13 cellular contexts compared by ENCODE assay signal in genomic region chrX:118720058-118720707, GRCh38. TPM values are rescaled to one million over a fixed set of nuclear protein-coding genes. Genes with fewer than 3 reads are reported as not detected.
A peak's percentile ranks its signal among the peaks of the same experiment; 100 is the strongest.
DNase-seq lines count a peak whose midpoint lies in the region; ATAC-seq and TF ChIP-seq lines count a peak whose summit lies in the region.
"Had no signal": no experiment of that assay in that cellular context is flagged by ENCODE, and none has a peak within 500 bp of the region (broad histone marks: within the 10 kb centered on the region; RNA-seq: fewer than 3 reads in every experiment).

No MANE protein-coding gene starts in this region.

- CTCF ChIA-PET in SK-N-SH (lab: Yijun Ruan, JAX) (no interaction called here), activated B cell treated with CpG ODN at 0.5 μM for 24 hours (lab: Charles Lee) (no interaction called here)

- H2AFZ ChIP-seq in SK-N-SH (ENCODE audit: low read depth), result no peak overlapping the region

- H3K27ac Mint-ChIP-seq in activated B cell treated with CpG ODN at 0.5 μM for 24 hours, result peak overlapping the region; percentile 11
- H3K27ac Mint-ChIP-seq in stimulated activated memory B cell treated with anti-CD40 and anti-IgM and Interleukin-4, amounts not matched to agents 10 μg/mL and 1 μg/mL and 100 μg/mL, for 72 hours, result peak overlapping the region; percentile 54
- H3K27ac Mint-ChIP-seq: CD4-positive, alpha-beta memory T cell had no signal

- H3K36me3 Mint-ChIP-seq in activated B cell treated with CpG ODN at 0.5 μM for 24 hours (ENCODE audit: low read depth), result no peaks in the 10 kb centered on the region
- peaks cover 7% of the 10 kb centered on the region for H3K36me3 Mint-ChIP-seq in stimulated activated memory B cell treated with anti-CD40 and anti-IgM and Interleukin-4, amounts not matched to agents 10 μg/mL and 1 μg/mL and 100 μg/mL, for 72 hours
- H3K36me3 Mint-ChIP-seq: CD4-positive, alpha-beta memory T cell had no signal

- H3K79me2 ChIP-seq in SK-N-SH (ENCODE audit: insufficient read depth), result no peaks in the 10 kb centered on the region

- H3K9ac ChIP-seq in SK-N-SH, result no peak overlapping the region

- TF ChIP-seq RAD21 in SK-N-SH (IDR thresholded peaks at IDR 0.05; ENCODE audit: low read length), result no peak

- WGBS in SK-N-SH (ENCODE audit: low lambda C conversion rate), result 43% methylated on average over 3 of the region's 3 CpGs

- H3K27ac ChIP-seq in SK-N-SH (ENCODE audit: low read depth in 2 of 2, low read length in 1 of 2), result no peak overlapping the region

- POLR2A ChIA-PET in SK-N-SH (lab: Yijun Ruan, JAX) (no interaction called here), activated B cell treated with CpG ODN at 0.5 μM for 24 hours (lab: Charles Lee) (no interaction called here)

- ATAC-seq in SK-N-SH treated with all-trans-retinoic acid at 6 μM for 48 hours, result peak; percentile 11
- ATAC-seq in activated B cell treated with CpG ODN at 0.5 μM for 24 hours (ENCODE audit: low read depth), result no peak
- no peak for ATAC-seq in stimulated activated memory B cell treated with anti-CD40 and anti-IgM and Interleukin-4, amounts not matched to agents 10 μg/mL and 1 μg/mL and 100 μg/mL, for 72 hours
- no peak for ATAC-seq in GM21576 (IDR thresholded peaks at IDR 0.05; ENCODE audit: unreplicated experiment)
- ATAC-seq in omental fat pad (ENCODE audit: low FRiP score), result no peak

- intact Hi-C loops in activated B cell treated with CpG ODN at 0.5 μM for 24 hours (cut with micrococcal nuclease), result no loop called here

- no peak overlapping the region for H3K4me2 ChIP-seq in SK-N-SH

- DNase-seq in SK-N-SH (no peak), NCI-H1048 (lab: John Stamatoyannopoulos, UW) (peak; percentile 59), activated B cell treated with CpG ODN at 0.5 μM for 24 hours (no peak), KG1 (lab: John Stamatoyannopoulos, UW) (no peak), omental fat pad (ENCODE audit: low spot score) (no peak)
- DNase-seq: 8988T; AML-193; C1 segment of cervical spinal cord; CD4-positive, alpha-beta memory T cell; DMS79 had no signal

- no peaks in the 10 kb centered on the region for H4K20me1 ChIP-seq in SK-N-SH (ENCODE audit: insufficient read depth)

- no peaks in the 10 kb centered on the region for H3F3A ChIP-seq in SK-N-SH (replicated peaks; ENCODE audit: insufficient read depth)

- no peaks in the 10 kb centered on the region for H3K27me3 Mint-ChIP-seq in activated B cell treated with CpG ODN at 0.5 μM for 24 hours
- H3K27me3 Mint-ChIP-seq in stimulated activated memory B cell treated with anti-CD40 and anti-IgM and Interleukin-4, amounts not matched to agents 10 μg/mL and 1 μg/mL and 100 μg/mL, for 72 hours, result no peaks in the 10 kb centered on the region

- TF ChIP-seq CTCF in SK-N-SH (IDR thresholded peaks at IDR 0.05) (no peak), activated B cell treated with CpG ODN at 0.5 μM for 24 hours (IDR thresholded peaks at IDR 0.05) (no peak), omental fat pad (IDR thresholded peaks at IDR 0.05) (no peak)

- TF ChIP-seq EP300 in SK-N-SH (IDR thresholded peaks at IDR 0.05; ENCODE audit: borderline replicate concordance in 1 of 2, low read depth in 1 of 2, low read length in 1 of 2), result no peak

- H3K27me3 ChIP-seq in SK-N-SH (ENCODE audit: insufficient read depth), result no peaks in the 10 kb centered on the region; the same call in 1 of the 2 replicates

- H3K4me3 ChIP-seq in SK-N-SH (ENCODE audit: low read depth in 2 of 2, low read length in 1 of 2), result no peak overlapping the region

- H3K36me3 ChIP-seq in SK-N-SH (replicated peaks in 1 of 2; ENCODE audit: control insufficient read depth in 1 of 2, insufficient read depth in 2 of 2, low read length in 1 of 2), result no peaks in the 10 kb centered on the region

- H3K9me3 Mint-ChIP-seq in activated B cell treated with CpG ODN at 0.5 μM for 24 hours, result no peaks in the 10 kb centered on the region
- H3K9me3 Mint-ChIP-seq in stimulated activated memory B cell treated with anti-CD40 and anti-IgM and Interleukin-4, amounts not matched to agents 10 μg/mL and 1 μg/mL and 100 μg/mL, for 72 hours, result no peaks in the 10 kb centered on the region

- no peaks in the 10 kb centered on the region for H3K9me2 ChIP-seq in SK-N-SH

- no peak overlapping the region for H3K4me3 Mint-ChIP-seq in activated B cell treated with CpG ODN at 0.5 μM for 24 hours
- H3K4me3 Mint-ChIP-seq in stimulated activated memory B cell treated with anti-CD40 and anti-IgM and Interleukin-4, amounts not matched to agents 10 μg/mL and 1 μg/mL and 100 μg/mL, for 72 hours, result no peak overlapping the region
- H3K4me3 Mint-ChIP-seq: CD4-positive, alpha-beta memory T cell had no signal

- H3K9me3 ChIP-seq in SK-N-SH, result no peaks in the 10 kb centered on the region

- H3K4me1 Mint-ChIP-seq in activated B cell treated with CpG ODN at 0.5 μM for 24 hours, result peaks cover 74% of the 10 kb centered on the region
- peaks cover 70% of the 10 kb centered on the region for H3K4me1 Mint-ChIP-seq in stimulated activated memory B cell treated with anti-CD40 and anti-IgM and Interleukin-4, amounts not matched to agents 10 μg/mL and 1 μg/mL and 100 μg/mL, for 72 hours
- H3K4me1 Mint-ChIP-seq: CD4-positive, alpha-beta memory T cell had no signal

- H3K4me1 ChIP-seq in SK-N-SH (ENCODE audit: control insufficient read depth in 1 of 2, insufficient read depth in 2 of 2, low read depth in 1 of 2, low read length in 1 of 2), result no peaks in the 10 kb centered on the region

TF ChIP-seq in SK-N-SH treated with all-trans-retinoic acid at 6 μM for 48 hours, 23 proteins besides CTCF, POLR2A, EP300 and RAD21 (continues in another document):
- TF ChIP-seq ZC3H10 (CRISPR knock-in tag; IDR thresholded peaks at IDR 0.05) (no peak), ISL1 (CRISPR knock-in tag; IDR thresholded peaks at IDR 0.05) (no peak), ESRRG (CRISPR knock-in tag; IDR thresholded peaks at IDR 0.05) (no peak), SNAI2 (CRISPR knock-in tag; IDR thresholded peaks at IDR 0.05) (no peak), TSHZ2 (CRISPR knock-in tag; IDR thresholded peaks at IDR 0.05) (no peak), ZNF565 (CRISPR knock-in tag; conservative IDR thresholded peaks at IDR 0.05; ENCODE audit: low read depth) (no peak)

TF ChIP-seq in SK-N-SH, 30 proteins besides CTCF, POLR2A, EP300 and RAD21:
- TF ChIP-seq USF1 (IDR thresholded peaks at IDR 0.05; ENCODE audit: borderline replicate concordance, low read depth), result no peak
TF ChIP-seq in SK-N-SH: peak in this region for 0.

RNA-seq across cellular contexts. Expression of gene IL13RA1, which starts 7.2 kb away (rescaled TPM):
- polyA plus RNA-seq in SK-N-SH (2012; rRNA removed), result 27.0 and 29.9 TPM in 2 replicates
- 38.7 and 46.4 TPM in 2 replicates for polyA plus RNA-seq in SK-N-SH (2012; cell fraction: cytosol; rRNA removed)
- polyA plus RNA-seq in SK-N-SH (2012; cell fraction: nucleus; rRNA removed), result 9.9 and 16.7 TPM in 2 replicates
- total RNA-seq in activated B cell treated with CpG ODN at 0.5 μM for 24 hours, result 13.9 and 15.0 TPM in 2 replicates
- total RNA-seq in omental fat pad, result 10 to 100 TPM; 44.9 to 77.8 (median 71.0) TPM
